Comparison of ENCODE assay signal across 11 cellular contexts in genomic region chr7:2116086-2116810, GRCh38.
DNase-seq lines count a peak whose midpoint lies in the region; ATAC-seq and TF ChIP-seq lines count a peak whose summit lies in the region.
"Had no signal": no experiment of that assay in that cellular context is flagged by ENCODE, and none has a peak within 500 bp of the region (broad histone marks: within the 10 kb centered on the region; RNA-seq: fewer than 3 reads in every experiment).

No MANE protein-coding gene starts in this region.

- intact Hi-C loops in upper lobe of right lung (cut with DNase I) (no loop called here), mucosa of descending colon (cut with DNase I, micrococcal nuclease) (no loop called here)

- POLR2A ChIA-PET in naive thymus-derived CD8-positive, alpha-beta T cell (lab: Charles Lee) = no interaction called here

- H3K4me1 ChIP-seq in upper lobe of right lung = peaks cover 26% of the 10 kb centered on the region
- H3K4me1 ChIP-seq in mucosa of descending colon (ENCODE audit: low read depth) = peaks cover 4% of the 10 kb centered on the region

- no peak for TF ChIP-seq CTCF in upper lobe of right lung (IDR thresholded peaks at IDR 0.05)
- no peak for TF ChIP-seq CTCF in mucosa of descending colon (IDR thresholded peaks at IDR 0.05)

- H3K36me3 ChIP-seq in upper lobe of right lung (peaks cover 5% of the 10 kb centered on the region), mucosa of descending colon (ENCODE audit: low read depth) (no peaks in the 10 kb centered on the region)

- ATAC-seq in naive thymus-derived CD8-positive, alpha-beta T cell = no peak
- ATAC-seq in HG03432 (IDR thresholded peaks at IDR 0.05; ENCODE audit: unreplicated experiment) = no peak
- no peak for ATAC-seq in upper lobe of right lung
- ATAC-seq in activated T-cell treated with anti-CD3 and anti-CD28 coated beads, Interleukin-2, amount 50 U/mL, for 72 hours (replicated peaks in 1 of 2) = no peak
- ATAC-seq in mucosa of descending colon = no peak
- ATAC-seq: activated CD4-positive, CD25-positive, alpha-beta regulatory T cell treated with anti-CD3 and anti-CD28 coated beads, Interleukin-2, amount 50 U/mL, for 24 hours had no signal

- peak overlapping the region in 8 of 10 donors; percentile 16 to 77 (median 64) for H3K27ac Mint-ChIP-seq in naive thymus-derived CD8-positive, alpha-beta T cell
- no peak overlapping the region for H3K27ac Mint-ChIP-seq in activated T-cell treated with anti-CD3 and anti-CD28 coated beads, Interleukin-2, amount 50 U/mL, for 72 hours
- H3K27ac Mint-ChIP-seq: IgD-negative memory B cell had no signal

- H3K4me3 Mint-ChIP-seq in naive thymus-derived CD8-positive, alpha-beta T cell = peak overlapping the region in 7 of 10 donors; percentile 4 to 60 (median 36)
- no peak overlapping the region for H3K4me3 Mint-ChIP-seq in activated T-cell treated with anti-CD3 and anti-CD28 coated beads, Interleukin-2, amount 50 U/mL, for 72 hours
- H3K4me3 Mint-ChIP-seq: CD8-positive, alpha-beta memory T cell; IgD-negative memory B cell had no signal

- H3K4me1 Mint-ChIP-seq in naive thymus-derived CD8-positive, alpha-beta T cell = peaks cover 39 to 79% (median 65%) of the 10 kb centered on the region in 4 donors
- H3K4me1 Mint-ChIP-seq in activated T-cell treated with anti-CD3 and anti-CD28 coated beads, Interleukin-2, amount 50 U/mL, for 72 hours (ENCODE audit: low read depth) = peaks cover 44% of the 10 kb centered on the region

- H3K9me3 Mint-ChIP-seq in naive thymus-derived CD8-positive, alpha-beta T cell = no peaks in the 10 kb centered on the region
- no peaks in the 10 kb centered on the region for H3K9me3 Mint-ChIP-seq in activated T-cell treated with anti-CD3 and anti-CD28 coated beads, Interleukin-2, amount 50 U/mL, for 72 hours
- H3K9me3 Mint-ChIP-seq: CD8-positive, alpha-beta memory T cell; IgD-negative memory B cell had no signal

- H3K27ac ChIP-seq in upper lobe of right lung = no peak overlapping the region

- H3K4me3 ChIP-seq in upper lobe of right lung (no peak overlapping the region), mucosa of descending colon (no peak overlapping the region)

- H3K27me3 ChIP-seq in upper lobe of right lung = no peaks in the 10 kb centered on the region

- H3K36me3 Mint-ChIP-seq in naive thymus-derived CD8-positive, alpha-beta T cell = peaks cover 0 to 2% (median 0%) of the 10 kb centered on the region in 3 donors
- peaks cover 0 to 3% of the 10 kb centered on the region in 2 donors for H3K36me3 Mint-ChIP-seq in activated T-cell treated with anti-CD3 and anti-CD28 coated beads, Interleukin-2, amount 50 U/mL, for 72 hours (ENCODE audit: insufficient read depth in 2 of 2)
- H3K36me3 Mint-ChIP-seq: IgD-negative memory B cell had no signal

- H3K27me3 Mint-ChIP-seq in naive thymus-derived CD8-positive, alpha-beta T cell = no peaks in the 10 kb centered on the region
- H3K27me3 Mint-ChIP-seq in activated T-cell treated with anti-CD3 and anti-CD28 coated beads, Interleukin-2, amount 50 U/mL, for 72 hours (ENCODE audit: low read depth) = no peaks in the 10 kb centered on the region
- H3K27me3 Mint-ChIP-seq: IgD-negative memory B cell had no signal

- DNase-seq in COLO668 (lab: John Stamatoyannopoulos, UW; ENCODE audit: unreplicated experiment) = peak; percentile 63
- DNase-seq in NCI-H226 = peak; percentile 91
- peak; percentile 47 for DNase-seq in dermis blood vessel endothelial cell
- DNase-seq in naive thymus-derived CD8-positive, alpha-beta T cell = no peak
- no peak for DNase-seq in upper lobe of right lung
- DNase-seq in activated T-cell treated with anti-CD3 and anti-CD28 coated beads, Interleukin-2, amount 50 U/mL, for 72 hours = no peak
- no peak for DNase-seq in mucosa of descending colon
- DNase-seq: CD8-positive, alpha-beta memory T cell had no signal

- no peaks in the 10 kb centered on the region for H3K9me3 ChIP-seq in upper lobe of right lung
- no peaks in the 10 kb centered on the region for H3K9me3 ChIP-seq in mucosa of descending colon

Comparison
In these comparisons a context has a peak if more than half of its experiments do, and no peak if none do; other contexts are left out.
1. DNase-seq: peak in COLO668 (single experiment), NCI-H226 (single experiment) and dermis blood vessel endothelial cell (single experiment); none in naive thymus-derived CD8-positive, alpha-beta T cell (0 of 10), upper lobe of right lung (single experiment), activated T-cell treated with anti-CD3 and anti-CD28 coated beads, Interleukin-2, amount 50 U/mL, for 72 hours (0 of 2) and mucosa of descending colon (0 of 3).
2. H3K4me3 Mint-ChIP-seq: peak in naive thymus-derived CD8-positive, alpha-beta T cell (7 of 10); none in activated T-cell treated with anti-CD3 and anti-CD28 coated beads, Interleukin-2, amount 50 U/mL, for 72 hours (0 of 2).